14 cellular contexts compared by ENCODE assay signal in the genomic region with DNA sequence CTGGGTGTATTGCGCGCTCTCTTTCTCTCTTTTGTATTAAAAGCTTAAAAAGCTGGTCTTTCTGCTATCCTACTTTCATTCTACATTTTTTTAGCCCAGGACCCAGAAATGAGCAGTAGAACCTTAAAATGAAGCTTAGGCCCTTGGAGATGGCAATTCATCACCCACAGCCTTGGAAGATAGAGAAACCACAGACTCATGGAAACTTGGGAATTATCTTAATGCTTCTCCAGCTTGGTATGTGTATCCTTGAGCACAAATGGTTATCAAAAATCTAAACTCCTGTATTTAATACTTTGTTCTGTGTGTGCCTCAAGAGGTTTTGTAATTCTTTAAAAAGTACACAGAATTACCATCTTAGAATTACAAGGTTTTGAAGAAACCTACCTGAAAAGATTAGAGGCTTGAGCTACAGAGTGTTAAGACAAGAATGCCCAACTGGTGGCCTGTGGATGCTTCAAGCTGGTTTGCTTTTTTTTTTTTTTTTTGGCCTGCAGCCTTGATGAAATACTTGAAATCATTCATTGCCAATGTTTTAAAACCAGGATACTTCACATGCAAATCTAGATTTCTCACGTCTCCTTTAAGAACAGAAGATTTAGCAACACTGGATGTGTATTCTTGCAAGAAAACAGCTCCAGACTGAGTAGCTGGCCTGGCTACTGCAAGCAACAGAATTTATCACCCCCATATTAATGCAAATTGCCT.
DNase-seq lines count a peak whose midpoint lies in the region; ATAC-seq and TF ChIP-seq lines count a peak whose summit lies in the region.
"Had no signal": no experiment of that assay in that cellular context is flagged by ENCODE, and none has a peak within 500 bp of the region (broad histone marks: within the 10 kb centered on the region; RNA-seq: fewer than 3 reads in every experiment).

No MANE protein-coding gene starts in this region.

- no peaks in the 10 kb centered on the region for H3K9me3 Mint-ChIP-seq in activated naive CD8-positive, alpha-beta T cell treated with anti-CD3 and anti-CD28 coated beads, Interleukin-2, amount 50 U/mL, for 24 hours
- H3K9me3 Mint-ChIP-seq in memory B cell = peaks cover 2% of the 10 kb centered on the region

- TF ChIP-seq CTCF in AG10803 (conservative IDR thresholded peaks at IDR 0.05; ENCODE audit: low read length) (no peak; the same call in 1 of the 2 replicates), GM10248 (IDR thresholded peaks at IDR 0.05; ENCODE audit: control extremely low read depth, extremely low read depth, low read depth, missing control alignments) (no peak)

- ATAC-seq in activated naive CD8-positive, alpha-beta T cell treated with anti-CD3 and anti-CD28 coated beads, Interleukin-2, amount 50 U/mL, for 24 hours = no peak
- ATAC-seq in memory B cell (ENCODE audit: low read depth) = no peak

- peak overlapping the region; percentile 62 for H3K27ac Mint-ChIP-seq in activated naive CD8-positive, alpha-beta T cell treated with anti-CD3 and anti-CD28 coated beads, Interleukin-2, amount 50 U/mL, for 24 hours
- peak overlapping the region; percentile 95 for H3K27ac Mint-ChIP-seq in memory B cell

- POLR2A ChIA-PET in GM10248 (lab: Yijun Ruan, JAX) = interaction anchor here (0.6 kb wide), 2 partner anchors 51 to 1419 kb away, joined by 3 to 4 read pairs; no protein-coding TSS in a partner anchor

- CTCF ChIA-PET in GM10248 (lab: Yijun Ruan, JAX) = interaction anchor here (0.7 to 3.3 kb wide), 9 partner anchors 9 to 107 kb away, joined by 3 to 19 read pairs (median 4); no protein-coding TSS in a partner anchor

- no peak overlapping the region for H3K4me3 Mint-ChIP-seq in activated naive CD8-positive, alpha-beta T cell treated with anti-CD3 and anti-CD28 coated beads, Interleukin-2, amount 50 U/mL, for 24 hours
- no peak overlapping the region for H3K4me3 Mint-ChIP-seq in memory B cell

- peaks cover 100% of the 10 kb centered on the region for H3K4me1 Mint-ChIP-seq in activated naive CD8-positive, alpha-beta T cell treated with anti-CD3 and anti-CD28 coated beads, Interleukin-2, amount 50 U/mL, for 24 hours
- peaks cover 47% of the 10 kb centered on the region for H3K4me1 Mint-ChIP-seq in memory B cell

- DNase-seq in AG10803 (ENCODE audit: low read depth) = peak; percentile 88
- peak; percentile 76 for DNase-seq in EH (ENCODE audit: low read depth)
- no peak for DNase-seq in activated naive CD8-positive, alpha-beta T cell treated with anti-CD3 and anti-CD28 coated beads, Interleukin-2, amount 50 U/mL, for 24 hours
- DNase-seq in memory B cell (ENCODE audit: low spot score in 2 of 2) = no peak
- no peak for DNase-seq in NCI-H1436 (lab: John Stamatoyannopoulos, UW)
- no peak for DNase-seq in kidney glomerular epithelial cell (lab: John Stamatoyannopoulos, UW)
- no peak for DNase-seq in glomerular visceral epithelial cell (ENCODE audit: extremely low spot score)
- no peak for DNase-seq in GM10248 (ENCODE audit: extremely low spot score)
- DNase-seq: amniotic stem cell; hippocampal formation; KG1; NCI-H1930; stimulated activated CD4-positive, alpha-beta T cell treated with anti-CD3 and anti-CD28 coated beads, Interleukin-2, amount 100 ng/mL, for 24 hours; stimulated activated naive CD4-positive, alpha-beta T cell had no signal

- H3K4me3 ChIP-seq in AG10803 (ENCODE audit: low read length) = no peak overlapping the region

- H3K27me3 Mint-ChIP-seq in activated naive CD8-positive, alpha-beta T cell treated with anti-CD3 and anti-CD28 coated beads, Interleukin-2, amount 50 U/mL, for 24 hours = no peaks in the 10 kb centered on the region
- no peaks in the 10 kb centered on the region for H3K27me3 Mint-ChIP-seq in memory B cell

- H3K36me3 Mint-ChIP-seq in activated naive CD8-positive, alpha-beta T cell treated with anti-CD3 and anti-CD28 coated beads, Interleukin-2, amount 50 U/mL, for 24 hours (ENCODE audit: low read depth) = no peaks in the 10 kb centered on the region
- H3K36me3 Mint-ChIP-seq in memory B cell = peaks cover 2% of the 10 kb centered on the region

Comparison
In these comparisons a context has a peak if more than half of its experiments do, and no peak if none do; other contexts are left out.
1. DNase-seq: peak in AG10803 (single experiment) and EH (single experiment); none in activated naive CD8-positive, alpha-beta T cell treated with anti-CD3 and anti-CD28 coated beads, Interleukin-2, amount 50 U/mL, for 24 hours (single experiment), memory B cell (0 of 2), NCI-H1436 (single experiment), kidney glomerular epithelial cell (single experiment), glomerular visceral epithelial cell (single experiment) and GM10248 (single experiment).